1 cellular context compared by ENCODE assay signal in the genomic region with DNA sequence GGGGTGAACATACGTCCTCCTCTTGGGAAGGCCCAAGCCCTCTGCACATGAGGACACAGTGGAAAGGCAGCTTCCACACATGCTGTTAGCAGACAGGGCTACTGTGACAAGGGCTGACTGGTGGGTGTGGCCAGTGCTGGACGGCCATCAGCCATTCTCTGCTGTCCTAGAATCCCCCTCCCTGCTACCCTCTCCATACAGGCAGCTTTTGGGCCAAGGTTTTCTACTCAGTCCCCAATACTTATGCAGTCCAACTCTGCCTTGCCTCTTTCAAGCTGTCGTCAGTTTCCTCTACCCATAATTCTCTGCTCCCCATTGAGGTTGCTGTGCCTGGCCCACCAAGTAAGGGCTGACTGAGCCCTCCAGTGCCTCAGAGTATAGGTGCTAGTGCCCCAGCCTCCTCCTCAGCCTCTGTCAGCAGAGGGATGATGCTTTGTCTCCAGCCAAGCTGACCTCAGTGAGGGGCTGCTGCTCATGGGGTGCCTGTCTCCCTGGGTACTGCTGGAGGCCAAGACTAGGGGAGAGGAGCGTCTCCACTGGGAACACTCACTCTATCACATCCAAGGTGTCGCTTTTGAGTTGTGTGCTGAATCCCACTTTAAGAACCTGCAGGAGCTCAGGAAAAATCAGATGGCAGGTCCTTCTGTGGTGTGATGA.
TF ChIP-seq lines count a peak whose summit lies in the region.

No MANE protein-coding gene starts in this region.

TF ChIP-seq in HCT116, 20 proteins besides CTCF, POLR2A, EP300 and RAD21 (continued from another document):
- TF ChIP-seq MAX (IDR thresholded peaks at IDR 0.05) (no peak), SIN3A (IDR thresholded peaks at IDR 0.05; ENCODE audit: low read depth) (no peak), YY1 (IDR thresholded peaks at IDR 0.05; ENCODE audit: extremely low read depth, insufficient replicate concordance, low read depth, low read length) (no peak), TCF7L2 (IDR thresholded peaks at IDR 0.05; ENCODE audit: borderline replicate concordance, extremely low read depth, insufficient read depth, insufficient read length) (no peak), FOSL1 (IDR thresholded peaks at IDR 0.05; ENCODE audit: low read depth) (no peak), EGR1 (IDR thresholded peaks at IDR 0.05; ENCODE audit: low read depth) (no peak), JUND (IDR thresholded peaks at IDR 0.05) (no peak), CBX3 (IDR thresholded peaks at IDR 0.05; ENCODE audit: low read depth) (no peak), EZH2phosphoT487 (IDR thresholded peaks at IDR 0.05; ENCODE audit: borderline replicate concordance) (no peak)
